In genomic region chr9:131727795-131728545, GRCh38 we compare ENCODE assay signal across 1 cellular context.
TF ChIP-seq lines count a peak whose summit lies in the region.

No MANE protein-coding gene starts in this region.

TF ChIP-seq in GM23338, 12 proteins besides CTCF, POLR2A, EP300 and RAD21 (continued from another document):
- TF ChIP-seq ZNF462 (CRISPR knock-in tag; IDR thresholded peaks at IDR 0.05) (no peak), STAT1 (IDR thresholded peaks at IDR 0.05; ENCODE audit: unreplicated experiment) (no peak)
